27 cellular contexts compared by ENCODE assay signal in genomic region chr6:137588472-137588871, GRCh38.
DNase-seq lines count a peak whose midpoint lies in the region; ATAC-seq, FAIRE-seq and TF ChIP-seq lines count a peak whose summit lies in the region.
"Had no signal": no experiment of that assay in that cellular context is flagged by ENCODE, and none has a peak within 500 bp of the region (broad histone marks: within the 10 kb centered on the region; RNA-seq: fewer than 3 reads in every experiment).

No MANE protein-coding gene starts in this region.

- FAIRE-seq in HepG2 (lab: Jason Lieb, UNC), result no peak
- FAIRE-seq: A549, endometrium, K562 had no signal

- no peak overlapping the region for H2BK120ac ChIP-seq in mesenchymal stem cell (ENCODE audit: low read depth, low read length)

- H3K9me3 Mint-ChIP-seq in endodermal cell, result peaks cover 7% of the 10 kb centered on the region
- H3K9me3 Mint-ChIP-seq in nephron progenitor cell, result peaks cover 47% of the 10 kb centered on the region

- no peak for TF ChIP-seq RAD21 in HepG2 (CRISPR knock-in tag; IDR thresholded peaks at IDR 0.05)

- H3K4me2 ChIP-seq in HepG2 (ENCODE audit: low read depth, low read length), result no peak overlapping the region
- no peak overlapping the region for H3K4me2 ChIP-seq in mesenchymal stem cell (ENCODE audit: low read length, poor library complexity, severe bottlenecking)
- H3K4me2 ChIP-seq: A549 had no signal

- H2BK15ac ChIP-seq in mesenchymal stem cell (ENCODE audit: low read depth, poor library complexity, severe bottlenecking), result no peak overlapping the region

- no peak overlapping the region for H3K4me3 ChIP-seq in HepG2 (replicated peaks in 1 of 3; ENCODE audit: insufficient read depth in 1 of 3, low read depth in 2 of 3, low read length in 3 of 3)
- no peak overlapping the region for H3K4me3 ChIP-seq in right lobe of liver
- no peak overlapping the region for H3K4me3 ChIP-seq in endodermal cell (ENCODE audit: low read length)
- H3K4me3 ChIP-seq in mesenchymal stem cell (ENCODE audit: insufficient read depth in 1 of 2, low read depth in 1 of 2, low read length in 2 of 2), result no peak overlapping the region
- H3K4me3 ChIP-seq: A549, gastroesophageal sphincter, HAP-1, K562, mucosa of descending colon, skin epidermis, transverse colon had no signal

- TF ChIP-seq EP300 in HepG2 (IDR thresholded peaks at IDR 0.05; ENCODE audit: low read depth in 2 of 2, low read length in 2 of 2), result no peak
- no peak for TF ChIP-seq EP300 in HepG2 (CRISPR knock-in tag; IDR thresholded peaks at IDR 0.05; ENCODE audit: borderline replicate concordance)

- TF ChIP-seq POLR2A in HepG2 (IDR thresholded peaks at IDR 0.05; ENCODE audit: insufficient read depth in 1 of 2, low read depth in 2 of 2, low read length in 2 of 2), result no peak
- TF ChIP-seq POLR2A in right lobe of liver (IDR thresholded peaks at IDR 0.05), result no peak

- H3K36me3 Mint-ChIP-seq in endodermal cell (ENCODE audit: low read depth) (no peaks in the 10 kb centered on the region), nephron progenitor cell (ENCODE audit: low read depth) (peaks cover 18% of the 10 kb centered on the region)

- H3K36me3 ChIP-seq in HepG2 (replicated peaks in 1 of 2; ENCODE audit: control insufficient read depth in 1 of 2, insufficient read depth in 2 of 2, low read length in 2 of 2) (no peaks in the 10 kb centered on the region), right lobe of liver (no peaks in the 10 kb centered on the region), endodermal cell (ENCODE audit: control insufficient read depth, insufficient read depth, low read length) (no peaks in the 10 kb centered on the region), mesenchymal stem cell (ENCODE audit: control insufficient read depth in 1 of 2, insufficient read depth in 2 of 2, low read depth in 1 of 2, low read length in 2 of 2) (no peaks in the 10 kb centered on the region)
- H3K36me3 ChIP-seq: gastroesophageal sphincter, HAP-1, transverse colon had no signal

- no peak overlapping the region for H4K91ac ChIP-seq in mesenchymal stem cell (ENCODE audit: low read length)

- no peak overlapping the region for H3K18ac ChIP-seq in mesenchymal stem cell (ENCODE audit: low read depth in 1 of 2, low read length in 2 of 2)

- no peak overlapping the region for H2AFZ ChIP-seq in HepG2 (ENCODE audit: low read length)
- H2AFZ ChIP-seq in mesenchymal stem cell (ENCODE audit: low read depth, low read length), result no peak overlapping the region

- H3K27ac ChIP-seq in HepG2 (ENCODE audit: extremely low read length, insufficient read depth, low read length) (no peak overlapping the region), right lobe of liver (no peak overlapping the region), endodermal cell (ENCODE audit: low read depth, low read length) (no peak overlapping the region), mesenchymal stem cell (ENCODE audit: low read length, poor library complexity, severe bottlenecking) (no peak overlapping the region)
- H3K27ac ChIP-seq: A549, gastroesophageal sphincter, transverse colon had no signal

- no peaks in the 10 kb centered on the region for H4K20me1 ChIP-seq in HepG2 (ENCODE audit: insufficient read depth, low read length)

- H2BK5ac ChIP-seq in mesenchymal stem cell (ENCODE audit: low read depth, low read length, poor library complexity, severe bottlenecking), result no peak overlapping the region

- 60% methylated on average over 1 of the region's 4 CpGs for WGBS in HepG2 (ENCODE audit: low lambda C conversion rate)
- 70% methylated on average over 2 of the region's 4 CpGs for WGBS in right lobe of liver (ENCODE audit: insufficient coverage, low coverage, low lambda C conversion rate, missing lambda C conversion rate)
- 91 to 97% methylated on average over 3 to 4 of the region's 4 CpGs for WGBS in endodermal cell (ENCODE audit: insufficient coverage in 1 of 2, insufficient read length in 1 of 2), 2 experiments
- 70% methylated on average over 4 of the region's 4 CpGs for WGBS in mesenchymal stem cell

- H3K79me1 ChIP-seq in mesenchymal stem cell (replicated peaks; ENCODE audit: low read length, poor library complexity, severe bottlenecking), result no peaks in the 10 kb centered on the region

- no TSS peak for BruUV-seq in HepG2 (replicated peaks; lab: Mats Ljungman, UMichigan)

- DNase-seq in HepG2 (ENCODE audit: low spot score), result peak; percentile 25
- no peak for DNase-seq in right lobe of liver
- peak; percentile 36 for DNase-seq in NCI-H69 (lab: John Stamatoyannopoulos, UW)
- peak; percentile 70 for DNase-seq in endodermal cell
- DNase-seq in nephron progenitor cell, result no peak
- DNase-seq in mesenchymal stem cell, result no peak
- DNase-seq in T-helper 2 cell, result no peak
- no peak for DNase-seq in activated CD4-positive, alpha-beta T cell treated with anti-CD3 and anti-CD28 coated beads for 1 hour
- DNase-seq: activated CD4-positive, alpha-beta T cell treated with anti-CD3 and anti-CD28 coated beads, Interleukin-2, amount 10 ng/mL, durations not matched to agents 7 days and 5 days; activated gamma-delta T cell; activated naive CD8-positive, alpha-beta T cell treated with anti-CD3 and anti-CD28 coated beads, Interleukin-2, amount 50 U/mL, for 24 hours; caudate nucleus; hypothalamus; MM.1S; mucosa of descending colon; NCI-H2029 treated with DMSO at 0.1 percent for 48 hours; NCI-H2227 treated with DMSO at 0.1 percent for 48 hours; NCI-H82; stimulated activated CD8-positive, alpha-beta memory T cell treated with anti-CD3 and anti-CD28 coated beads, Interleukin-4, amount 100 ng/mL, for 48 hours; transverse colon had no signal

- H3K9ac ChIP-seq in HepG2 (ENCODE audit: insufficient read depth, low read depth, low read length), result no peak overlapping the region
- no peak overlapping the region for H3K9ac ChIP-seq in endodermal cell (ENCODE audit: extremely low read depth, low read length, poor library complexity, severe bottlenecking)
- no peak overlapping the region for H3K9ac ChIP-seq in mesenchymal stem cell (ENCODE audit: low read length)

- POLR2A ChIA-PET in HepG2 (lab: Yijun Ruan, JAX), result no interaction called here

- H3K4me3 Mint-ChIP-seq in endodermal cell (no peak overlapping the region), nephron progenitor cell (no peak overlapping the region)
- H3K4me3 Mint-ChIP-seq: activated CD4-positive, alpha-beta T cell treated with anti-CD3 and anti-CD28 coated beads, Interleukin-2, amount 10 ng/mL, durations not matched to agents 7 days and 5 days; activated naive CD8-positive, alpha-beta T cell treated with anti-CD3 and anti-CD28 coated beads, Interleukin-2, amount 50 U/mL, for 24 hours; activated T-cell treated with anti-CD3 and anti-CD28 coated beads, Interleukin-2, amount 50 U/mL, for 24 hours had no signal

- ATAC-seq in HepG2 (peak; percentile 63), right lobe of liver (no peak)
- ATAC-seq: activated naive CD8-positive, alpha-beta T cell treated with anti-CD3 and anti-CD28 coated beads, Interleukin-2, amount 50 U/mL, for 24 hours; gastroesophageal sphincter; mucosa of descending colon had no signal

- H3K27me3 Mint-ChIP-seq in endodermal cell (ENCODE audit: insufficient read depth), result peaks cover 7% of the 10 kb centered on the region
- peaks cover 22% of the 10 kb centered on the region for H3K27me3 Mint-ChIP-seq in nephron progenitor cell (ENCODE audit: low read depth, poor library complexity)

- TF ChIP-seq CTCF in HepG2 (CRISPR knock-in tag; IDR thresholded peaks at IDR 0.05), result peak; percentile 21; the same call in 1 of the 2 replicates
- TF ChIP-seq CTCF in right lobe of liver (IDR thresholded peaks at IDR 0.05), result no peak
- TF ChIP-seq CTCF in endodermal cell (conservative IDR thresholded peaks at IDR 0.05), result peak; percentile 67
- no peak for TF ChIP-seq CTCF in nephron progenitor cell (IDR thresholded peaks at IDR 0.05)

- no peak overlapping the region for H2BK12ac ChIP-seq in mesenchymal stem cell (ENCODE audit: low read length in 2 of 2)

- H2AK5ac ChIP-seq in mesenchymal stem cell (ENCODE audit: low read length, severe bottlenecking), result no peak overlapping the region

- H3K27ac Mint-ChIP-seq in endodermal cell, result no peak overlapping the region
- no peak overlapping the region for H3K27ac Mint-ChIP-seq in nephron progenitor cell
- H3K27ac Mint-ChIP-seq: activated CD4-positive, alpha-beta T cell treated with anti-CD3 and anti-CD28 coated beads, Interleukin-2, amount 10 ng/mL, durations not matched to agents 7 days and 5 days; activated naive CD8-positive, alpha-beta T cell treated with anti-CD3 and anti-CD28 coated beads, Interleukin-2, amount 50 U/mL, for 24 hours; activated T-cell treated with anti-CD3 and anti-CD28 coated beads, Interleukin-2, amount 50 U/mL, for 24 hours had no signal

- H3K4me1 ChIP-seq in HepG2 (ENCODE audit: insufficient read depth, low read length), result peaks cover 16% of the 10 kb centered on the region
- H3K4me1 ChIP-seq in right lobe of liver, result no peaks in the 10 kb centered on the region
- H3K4me1 ChIP-seq in endodermal cell (ENCODE audit: control insufficient read depth, insufficient read depth, low read length), result no peaks in the 10 kb centered on the region
- H3K4me1 ChIP-seq in mesenchymal stem cell (ENCODE audit: control insufficient read depth, insufficient read depth, low read depth, low read length), result no peaks in the 10 kb centered on the region
- H3K4me1 ChIP-seq: A549, gastroesophageal sphincter, transverse colon had no signal

- H3K23ac ChIP-seq in mesenchymal stem cell (ENCODE audit: low read length in 2 of 2), result no peak overlapping the region

- in situ Hi-C loops in HepG2 (cut with HindIII; ENCODE audit: extremely low pct_ligation_motif_present, low pct_unique_long_range_greater_than_20kb), result loop anchor here (10.0 kb wide), 1 partner anchor 314 kb away; no protein-coding TSS in a partner anchor

- CTCF ChIA-PET in HepG2 (lab: Yijun Ruan, JAX; ENCODE audit: low intra/inter-chr PET ratio, low total read pairs), result interaction anchor here (0.8 to 1.8 kb wide), 2 partner anchors 317 to 493 kb away, joined by 3 to 26 read pairs; no protein-coding TSS in a partner anchor

- no peaks in the 10 kb centered on the region for H3K79me2 ChIP-seq in HepG2 (ENCODE audit: insufficient read depth, low read length)

- H3K4me1 Mint-ChIP-seq in endodermal cell (peaks cover 10% of the 10 kb centered on the region), nephron progenitor cell (no peaks in the 10 kb centered on the region)

- H3K9me3 ChIP-seq in HepG2 (ENCODE audit: low read length), result peaks cover 16% of the 10 kb centered on the region
- H3K9me3 ChIP-seq in right lobe of liver, result no peaks in the 10 kb centered on the region
- H3K9me3 ChIP-seq in endodermal cell (ENCODE audit: control insufficient read depth, low read length), result no peaks in the 10 kb centered on the region
- H3K9me3 ChIP-seq in mesenchymal stem cell (ENCODE audit: control insufficient read depth, low read length), result peaks cover 35% of the 10 kb centered on the region
- H3K9me3 ChIP-seq: mucosa of descending colon had no signal

- no peak overlapping the region for H3K14ac ChIP-seq in mesenchymal stem cell (ENCODE audit: low read length in 2 of 2)

- no peak overlapping the region for H3K4ac ChIP-seq in mesenchymal stem cell (ENCODE audit: low read depth in 1 of 2, low read length in 2 of 2)

- no peak overlapping the region for H4K8ac ChIP-seq in mesenchymal stem cell (ENCODE audit: low read length)

- intact Hi-C loops in HepG2 (cut with micrococcal nuclease; ENCODE audit: unreplicated experiment), result loop anchor here (5.0 kb wide), 1 partner anchor 236 kb away; no protein-coding TSS in a partner anchor
- intact Hi-C loops in right lobe of liver (cut with DNase I), result no loop called here

- no peaks in the 10 kb centered on the region for H3K27me3 ChIP-seq in HepG2 (ENCODE audit: control insufficient read depth in 1 of 2, insufficient read depth in 2 of 2, low read length in 2 of 2)
- peaks cover 0 to 4% of the 10 kb centered on the region in 2 donors for H3K27me3 ChIP-seq in right lobe of liver
- H3K27me3 ChIP-seq in endodermal cell (ENCODE audit: control insufficient read depth, insufficient read depth, low read length, poor library complexity, severe bottlenecking), result no peaks in the 10 kb centered on the region
- H3K27me3 ChIP-seq in mesenchymal stem cell (ENCODE audit: control insufficient read depth in 1 of 2, insufficient read depth in 1 of 2, low read length in 2 of 2), result no peaks in the 10 kb centered on the region
- H3K27me3 ChIP-seq: gastroesophageal sphincter, transverse colon had no signal

Comparison
In these comparisons a context has a peak if more than half of its experiments do, and no peak if none do; other contexts are left out.
1. DNase-seq: peak in HepG2 (single experiment), NCI-H69 (single experiment) and endodermal cell (single experiment); none in right lobe of liver (0 of 3), nephron progenitor cell (single experiment), mesenchymal stem cell (single experiment), T-helper 2 cell (0 of 5) and activated CD4-positive, alpha-beta T cell treated with anti-CD3 and anti-CD28 coated beads for 1 hour (single experiment).
2. CTCF ChIP-seq: peak in HepG2 (single experiment) and endodermal cell (single experiment); none in right lobe of liver (0 of 4) and nephron progenitor cell (single experiment).